In the genomic region with DNA sequence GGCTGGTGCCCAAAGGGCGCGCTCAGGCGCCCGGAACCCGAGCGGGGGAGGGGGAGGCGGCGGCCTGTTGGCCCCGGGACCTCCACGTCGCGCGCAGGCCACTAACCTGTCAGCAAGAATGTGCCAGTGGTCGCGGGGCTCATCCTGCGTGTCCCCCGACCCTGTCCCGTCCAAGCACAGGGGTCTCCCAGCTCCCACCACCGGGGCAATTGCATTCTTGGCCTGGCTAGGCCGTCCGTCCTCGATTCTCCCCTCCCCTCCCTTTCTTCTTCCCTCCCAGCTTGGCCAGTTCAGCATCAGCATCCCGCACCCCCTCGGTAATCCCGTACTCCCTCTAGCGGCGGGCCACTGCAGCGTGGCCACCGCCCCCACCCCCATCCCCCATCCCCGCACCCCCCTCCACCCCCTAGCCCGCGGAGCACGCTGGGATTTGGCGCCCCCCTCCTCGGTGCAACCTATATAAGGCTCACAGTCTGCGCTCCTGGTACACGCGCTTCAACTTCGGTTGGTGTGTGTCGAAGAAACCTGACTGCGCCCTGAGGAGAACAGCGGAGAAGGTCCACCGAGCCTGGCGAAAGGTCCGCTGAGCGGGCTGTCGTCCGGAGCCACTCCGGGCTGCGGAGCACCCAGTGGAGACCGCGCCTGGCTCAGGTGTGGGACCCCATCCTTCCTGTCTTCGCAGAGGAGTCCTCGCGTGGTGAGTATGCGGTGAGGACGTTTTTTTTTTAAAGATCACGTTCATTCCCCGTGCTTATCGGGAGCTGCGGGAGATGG, we compare ENCODE assay signal across 1 cellular context.
TF ChIP-seq lines count a peak whose summit lies in the region.

A gene with protein sequence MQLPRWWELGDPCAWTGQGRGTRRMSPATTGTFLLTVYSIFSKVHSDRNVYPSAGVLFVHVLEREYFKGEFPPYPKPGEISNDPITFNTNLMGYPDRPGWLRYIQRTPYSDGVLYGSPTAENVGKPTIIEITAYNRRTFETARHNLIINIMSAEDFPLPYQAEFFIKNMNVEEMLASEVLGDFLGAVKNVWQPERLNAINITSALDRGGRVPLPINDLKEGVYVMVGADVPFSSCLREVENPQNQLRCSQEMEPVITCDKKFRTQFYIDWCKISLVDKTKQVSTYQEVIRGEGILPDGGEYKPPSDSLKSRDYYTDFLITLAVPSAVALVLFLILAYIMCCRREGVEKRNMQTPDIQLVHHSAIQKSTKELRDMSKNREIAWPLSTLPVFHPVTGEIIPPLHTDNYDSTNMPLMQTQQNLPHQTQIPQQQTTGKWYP (minus strand): TSS at position 250 of the 774 bp plus-strand sequence. CDS start 35 bp downstream, at position 215.

TF ChIP-seq in HepG2, 621 proteins besides CTCF, POLR2A, EP300 and RAD21 (continued from another document and continues in another):
- TF ChIP-seq, protein P1, sequence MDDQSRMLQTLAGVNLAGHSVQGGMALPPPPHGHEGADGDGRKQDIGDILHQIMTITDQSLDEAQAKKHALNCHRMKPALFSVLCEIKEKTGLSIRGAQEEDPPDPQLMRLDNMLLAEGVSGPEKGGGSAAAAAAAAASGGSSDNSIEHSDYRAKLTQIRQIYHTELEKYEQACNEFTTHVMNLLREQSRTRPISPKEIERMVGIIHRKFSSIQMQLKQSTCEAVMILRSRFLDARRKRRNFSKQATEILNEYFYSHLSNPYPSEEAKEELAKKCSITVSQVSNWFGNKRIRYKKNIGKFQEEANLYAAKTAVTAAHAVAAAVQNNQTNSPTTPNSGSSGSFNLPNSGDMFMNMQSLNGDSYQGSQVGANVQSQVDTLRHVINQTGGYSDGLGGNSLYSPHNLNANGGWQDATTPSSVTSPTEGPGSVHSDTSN (CRISPR knock-in tag; IDR thresholded peaks at IDR 0.05; ENCODE audit: borderline replicate concordance), result no peak
- TF ChIP-seq, protein P2, sequence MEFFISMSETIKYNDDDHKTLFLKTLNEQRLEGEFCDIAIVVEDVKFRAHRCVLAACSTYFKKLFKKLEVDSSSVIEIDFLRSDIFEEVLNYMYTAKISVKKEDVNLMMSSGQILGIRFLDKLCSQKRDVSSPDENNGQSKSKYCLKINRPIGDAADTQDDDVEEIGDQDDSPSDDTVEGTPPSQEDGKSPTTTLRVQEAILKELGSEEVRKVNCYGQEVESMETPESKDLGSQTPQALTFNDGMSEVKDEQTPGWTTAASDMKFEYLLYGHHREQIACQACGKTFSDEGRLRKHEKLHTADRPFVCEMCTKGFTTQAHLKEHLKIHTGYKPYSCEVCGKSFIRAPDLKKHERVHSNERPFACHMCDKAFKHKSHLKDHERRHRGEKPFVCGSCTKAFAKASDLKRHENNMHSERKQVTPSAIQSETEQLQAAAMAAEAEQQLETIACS (CRISPR knock-in tag; IDR thresholded peaks at IDR 0.05), result no peak
- TF ChIP-seq PAF1 (CRISPR knock-in tag; IDR thresholded peaks at IDR 0.05) (no peak), ZFP62 (CRISPR knock-in tag; IDR thresholded peaks at IDR 0.05) (no peak), GPN1 (CRISPR knock-in tag; IDR thresholded peaks at IDR 0.05; ENCODE audit: borderline replicate concordance) (no peak), FOXP1 (IDR thresholded peaks at IDR 0.05) (no peak), FOXP1 (CRISPR knock-in tag; IDR thresholded peaks at IDR 0.05) (no peak), ZNF451 (CRISPR knock-in tag; IDR thresholded peaks at IDR 0.05) (no peak), KLF15 (CRISPR knock-in tag; IDR thresholded peaks at IDR 0.05; ENCODE audit: borderline replicate concordance) (no peak), E2F2 (CRISPR knock-in tag; IDR thresholded peaks at IDR 0.05; ENCODE audit: borderline replicate concordance) (no peak), TBX2 (CRISPR knock-in tag; IDR thresholded peaks at IDR 0.05; ENCODE audit: borderline replicate concordance) (peak; percentile 40; the same call in 1 of the 2 replicates), ZSCAN12 (CRISPR knock-in tag; IDR thresholded peaks at IDR 0.05) (no peak), ZNF274 (CRISPR knock-in tag; IDR thresholded peaks at IDR 0.05) (no peak), TAF1 (CRISPR knock-in tag; IDR thresholded peaks at IDR 0.05) (peak; percentile 88; the same call in 1 of the 2 replicates), ZNF562 (CRISPR knock-in tag; IDR thresholded peaks at IDR 0.05; ENCODE audit: borderline replicate concordance) (no peak), HOXA9 (CRISPR knock-in tag; IDR thresholded peaks at IDR 0.05; ENCODE audit: borderline replicate concordance) (no peak), ATF6 (CRISPR knock-in tag; conservative IDR thresholded peaks at IDR 0.05) (no peak), ZNF224 (CRISPR knock-in tag; IDR thresholded peaks at IDR 0.05) (no peak), TFDP1 (CRISPR knock-in tag; IDR thresholded peaks at IDR 0.05; ENCODE audit: borderline replicate concordance) (peak; percentile 40; the same call in 1 of the 2 replicates), USF2 (IDR thresholded peaks at IDR 0.05; ENCODE audit: low read depth, low read length) (no peak), USF2 (CRISPR knock-in tag; IDR thresholded peaks at IDR 0.05; ENCODE audit: borderline replicate concordance) (no peak), TMF1 (CRISPR knock-in tag; IDR thresholded peaks at IDR 0.05; ENCODE audit: low read depth) (0 out of 2 replicates have a peak, but pooled peaks have one; percentile 69), FOXA3 (CRISPR knock-in tag; IDR thresholded peaks at IDR 0.05) (no peak; the same call in 1 of the 2 replicates), ZBTB26 (CRISPR knock-in tag; IDR thresholded peaks at IDR 0.05; ENCODE audit: borderline replicate concordance) (0 out of 2 replicates have a peak, but pooled peaks have one; percentile 5), BCL6 (CRISPR knock-in tag; IDR thresholded peaks at IDR 0.05) (peak; percentile 34; the same call in 1 of the 2 replicates), ZNF264 (CRISPR knock-in tag; IDR thresholded peaks at IDR 0.05) (no peak), ZNF256 (CRISPR knock-in tag; conservative IDR thresholded peaks at IDR 0.05) (no peak), HHEX (CRISPR knock-in tag; IDR thresholded peaks at IDR 0.05) (no peak), ZNF317 (CRISPR knock-in tag; IDR thresholded peaks at IDR 0.05) (no peak), IKZF4 (CRISPR knock-in tag; IDR thresholded peaks at IDR 0.05; ENCODE audit: borderline replicate concordance, low read depth, not compliant biosample characterization) (no peak), MIER3 (CRISPR knock-in tag; IDR thresholded peaks at IDR 0.05; ENCODE audit: borderline replicate concordance) (peak; percentile 58; the same call in 1 of the 2 replicates)
- TF ChIP-seq, protein P3, sequence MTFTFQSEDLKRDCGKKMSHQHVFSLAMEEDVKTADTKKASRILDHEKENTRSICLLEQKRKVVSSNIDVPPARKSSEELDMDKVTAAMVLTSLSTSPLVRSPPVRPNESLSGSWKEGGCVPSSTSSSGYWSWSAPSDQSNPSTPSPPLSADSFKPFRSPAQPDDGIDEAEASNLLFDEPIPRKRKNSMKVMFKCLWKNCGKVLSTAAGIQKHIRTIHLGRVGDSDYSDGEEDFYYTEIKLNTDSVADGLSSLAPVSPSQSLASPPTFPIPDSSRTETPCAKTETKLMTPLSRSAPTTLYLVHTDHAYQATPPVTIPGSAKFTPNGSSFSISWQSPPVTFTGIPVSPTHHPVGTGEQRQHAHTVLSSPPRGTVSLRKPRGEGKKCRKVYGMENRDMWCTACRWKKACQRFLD (CRISPR knock-in tag; IDR thresholded peaks at IDR 0.05; ENCODE audit: borderline replicate concordance), result no peak
- TF ChIP-seq, protein P4, sequence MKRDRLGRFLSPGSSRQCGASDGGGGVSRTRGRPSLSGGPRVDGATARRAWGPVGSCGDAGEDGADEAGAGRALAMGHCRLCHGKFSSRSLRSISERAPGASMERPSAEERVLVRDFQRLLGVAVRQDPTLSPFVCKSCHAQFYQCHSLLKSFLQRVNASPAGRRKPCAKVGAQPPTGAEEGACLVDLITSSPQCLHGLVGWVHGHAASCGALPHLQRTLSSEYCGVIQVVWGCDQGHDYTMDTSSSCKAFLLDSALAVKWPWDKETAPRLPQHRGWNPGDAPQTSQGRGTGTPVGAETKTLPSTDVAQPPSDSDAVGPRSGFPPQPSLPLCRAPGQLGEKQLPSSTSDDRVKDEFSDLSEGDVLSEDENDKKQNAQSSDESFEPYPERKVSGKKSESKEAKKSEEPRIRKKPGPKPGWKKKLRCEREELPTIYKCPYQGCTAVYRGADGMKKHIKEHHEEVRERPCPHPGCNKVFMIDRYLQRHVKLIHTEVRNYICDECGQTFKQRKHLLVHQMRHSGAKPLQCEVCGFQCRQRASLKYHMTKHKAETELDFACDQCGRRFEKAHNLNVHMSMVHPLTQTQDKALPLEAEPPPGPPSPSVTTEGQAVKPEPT (CRISPR knock-in tag; IDR thresholded peaks at IDR 0.05; ENCODE audit: low read depth), result no peak
- TF ChIP-seq, protein P5, sequence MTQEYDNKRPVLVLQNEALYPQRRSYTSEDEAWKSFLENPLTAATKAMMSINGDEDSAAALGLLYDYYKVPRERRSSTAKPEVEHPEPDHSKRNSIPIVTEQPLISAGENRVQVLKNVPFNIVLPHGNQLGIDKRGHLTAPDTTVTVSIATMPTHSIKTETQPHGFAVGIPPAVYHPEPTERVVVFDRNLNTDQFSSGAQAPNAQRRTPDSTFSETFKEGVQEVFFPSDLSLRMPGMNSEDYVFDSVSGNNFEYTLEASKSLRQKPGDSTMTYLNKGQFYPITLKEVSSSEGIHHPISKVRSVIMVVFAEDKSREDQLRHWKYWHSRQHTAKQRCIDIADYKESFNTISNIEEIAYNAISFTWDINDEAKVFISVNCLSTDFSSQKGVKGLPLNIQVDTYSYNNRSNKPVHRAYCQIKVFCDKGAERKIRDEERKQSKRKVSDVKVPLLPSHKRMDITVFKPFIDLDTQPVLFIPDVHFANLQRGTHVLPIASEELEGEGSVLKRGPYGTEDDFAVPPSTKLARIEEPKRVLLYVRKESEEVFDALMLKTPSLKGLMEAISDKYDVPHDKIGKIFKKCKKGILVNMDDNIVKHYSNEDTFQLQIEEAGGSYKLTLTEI (CRISPR knock-in tag; conservative IDR thresholded peaks at IDR 0.05), result no peak
